ENCODE assay signal across 16 cellular contexts in the genomic region with DNA sequence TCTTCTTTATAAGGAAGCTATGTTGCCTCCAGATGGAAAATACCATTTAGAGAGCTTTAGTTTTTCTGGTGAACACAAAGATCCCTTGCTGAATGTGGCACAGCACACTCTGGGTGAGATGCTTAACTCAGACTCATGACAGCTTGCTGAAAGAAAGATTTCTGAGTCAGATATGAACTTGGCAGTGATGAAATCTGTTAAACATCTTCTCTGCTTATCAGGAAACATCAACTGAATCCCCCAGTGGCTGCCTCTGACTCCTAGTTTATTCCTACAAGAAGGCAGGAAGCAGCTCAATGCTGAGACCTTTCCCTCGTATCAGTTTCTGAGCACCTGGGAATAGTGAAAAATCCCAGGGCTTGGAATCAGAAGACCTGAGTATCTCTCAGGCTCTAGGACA.
DNase-seq lines count a peak whose midpoint lies in the region; ATAC-seq and TF ChIP-seq lines count a peak whose summit lies in the region.
"Had no signal": no experiment of that assay in that cellular context is flagged by ENCODE, and none has a peak within 500 bp of the region (broad histone marks: within the 10 kb centered on the region; RNA-seq: fewer than 3 reads in every experiment).

No MANE protein-coding gene starts in this region.

- no peak overlapping the region for H2BK5ac ChIP-seq in trophoblast cell (ENCODE audit: low read depth, low read length, poor library complexity)

- H3K4me2 ChIP-seq in trophoblast cell (ENCODE audit: low read length) = peak overlapping the region; percentile 26

- H2AFZ ChIP-seq in trophoblast cell (ENCODE audit: insufficient read depth, low read length, poor library complexity) = no peak overlapping the region

- H3K36me3 ChIP-seq in adipocyte (ENCODE audit: control insufficient read depth, insufficient read depth, low read length, severe bottlenecking) = no peaks in the 10 kb centered on the region
- H3K36me3 ChIP-seq in trophoblast cell (ENCODE audit: control insufficient read depth in 1 of 2, insufficient read depth in 2 of 2, low read length in 2 of 2) = no peaks in the 10 kb centered on the region

- H3K9ac ChIP-seq in adipocyte (ENCODE audit: low read length) (no peak overlapping the region), trophoblast cell (ENCODE audit: low read length) (no peak overlapping the region)

- ATAC-seq in GM19395 (IDR thresholded peaks at IDR 0.05; ENCODE audit: unreplicated experiment) = no peak

- H3K18ac ChIP-seq in trophoblast cell (ENCODE audit: low read length) = no peak overlapping the region

- no peak overlapping the region for H3K27ac ChIP-seq in trophoblast cell (ENCODE audit: low read depth, low read length)
- H3K27ac ChIP-seq: HL-60 had no signal

- peaks cover 1% of the 10 kb centered on the region for H3K79me1 ChIP-seq in trophoblast cell (ENCODE audit: low read length)

- no peak overlapping the region for H3K14ac ChIP-seq in trophoblast cell (ENCODE audit: low read length)

- H2BK12ac ChIP-seq in trophoblast cell (ENCODE audit: low read length) = no peak overlapping the region

- DNase-seq in ELR (ENCODE audit: low read depth) = peak; percentile 35
- peak; percentile 24 for DNase-seq in adipocyte (ENCODE audit: low read depth)
- peak; percentile 31 for DNase-seq in fibroblast of the aortic adventitia (ENCODE audit: low read depth)
- peak in 1 of 2 donors; percentile 34 for DNase-seq in trophoblast cell
- DNase-seq in DMS153 treated with DMSO at 0.1 percent for 48 hours (lab: John Stamatoyannopoulos, UW; ENCODE audit: unreplicated experiment) = no peak
- no peak for DNase-seq in CD1c-positive myeloid dendritic cell (ENCODE audit: extremely low spot score)
- DNase-seq: ACHN; CD4-positive, alpha-beta memory T cell; DND-41; KG1; NCI-H1092; NCI-H1694 treated with DMSO at 0.1 percent for 48 hours; NCI-H510A treated with DMSO at 0.1 percent for 48 hours; RPMI8226 had no signal

- no peak overlapping the region for H3K4ac ChIP-seq in trophoblast cell (ENCODE audit: low read depth, low read length)

- H2AK5ac ChIP-seq in trophoblast cell (ENCODE audit: low read length) = no peak overlapping the region

- no peaks in the 10 kb centered on the region for H3K79me2 ChIP-seq in trophoblast cell (ENCODE audit: control insufficient read depth, insufficient read depth, low read length, poor library complexity)

- H4K8ac ChIP-seq in trophoblast cell (ENCODE audit: low read depth, low read length) = no peak overlapping the region

- H3K9me3 ChIP-seq in adipocyte (ENCODE audit: control insufficient read depth, low read length) (peaks cover 6% of the 10 kb centered on the region), trophoblast cell (ENCODE audit: insufficient read depth, low read depth, low read length) (no peaks in the 10 kb centered on the region)

- H3K27me3 ChIP-seq in adipocyte (replicated peaks; ENCODE audit: control insufficient read depth, insufficient read depth, low read length) (no peaks in the 10 kb centered on the region), trophoblast cell (ENCODE audit: insufficient read depth, low read length) (no peaks in the 10 kb centered on the region)

- no peak overlapping the region for H2BK120ac ChIP-seq in trophoblast cell (ENCODE audit: insufficient read depth, low read length, poor library complexity)

- H4K12ac ChIP-seq in trophoblast cell (ENCODE audit: low read depth, low read length) = no peak overlapping the region

- H4K91ac ChIP-seq in trophoblast cell (ENCODE audit: low read depth, low read length) = no peak overlapping the region

- H3K4me1 ChIP-seq in adipocyte (ENCODE audit: control insufficient read depth, insufficient read depth, low read length) = peaks cover 3% of the 10 kb centered on the region
- peaks cover 0 to 3% of the 10 kb centered on the region in 2 experiments for H3K4me1 ChIP-seq in trophoblast cell (ENCODE audit: control insufficient read depth in 1 of 2, insufficient read depth in 2 of 2, low read length in 2 of 2)

- no CpG with 5 or more reads among the region's 1 CpG for WGBS in trophoblast cell (ENCODE audit: extremely low coverage, insufficient coverage, insufficient read length)

- H3K4me3 ChIP-seq in adipocyte (ENCODE audit: low read length) (no peak overlapping the region), fibroblast of the aortic adventitia (ENCODE audit: low read depth, low read length) (no peak overlapping the region), trophoblast cell (ENCODE audit: low read depth, low read length) (no peak overlapping the region)

- no peak for TF ChIP-seq CTCF in fibroblast of the aortic adventitia (IDR thresholded peaks at IDR 0.05; ENCODE audit: insufficient read depth, low read length)

- no peak overlapping the region for H3K23ac ChIP-seq in trophoblast cell (ENCODE audit: low read length)

Comparison
In these comparisons a context has a peak if more than half of its experiments do, and no peak if none do; other contexts are left out.
1. DNase-seq: peak in ELR (single experiment), adipocyte (single experiment) and fibroblast of the aortic adventitia (single experiment); none in DMS153 treated with DMSO at 0.1 percent for 48 hours (single experiment) and CD1c-positive myeloid dendritic cell (single experiment).